In genomic region chr11:17408026-17408425, GRCh38 we compare ENCODE assay signal across 22 cellular contexts. TPM values are rescaled to one million over a fixed set of nuclear protein-coding genes. Genes with fewer than 3 reads are reported as not detected.
"Had no signal": no experiment of that assay in that cellular context is flagged by ENCODE, and none has a peak within 500 bp of the region (broad histone marks: within the 10 kb centered on the region; RNA-seq: fewer than 3 reads in every experiment).

No MANE protein-coding gene starts in this region.

- FAIRE-seq: HTR-8/SVneo, K562 had no signal

- H3K4me2 ChIP-seq: KMS-11, SK-N-SH had no signal

- DNase-seq: Kasumi-1, MM.1S, NCI-H1436, NCI-H2081 treated with DMSO at 0.1 percent for 48 hours, NCI-H2171, NCI-H226, NCI-H446, NCI-H510A, NCI-H524 treated with DMSO at 0.1 percent for 48 hours, NCI-H69, PC-3, SHP77, SK-N-SH, SW 1271 had no signal

- H3K9ac ChIP-seq: KMS-11, SK-N-SH had no signal

- ATAC-seq: Panc1, PC-3 had no signal

- H3K4me3 ChIP-seq: K562 had no signal

- H3K27ac ChIP-seq: HL-60, KMS-11, RWPE1 had no signal

- H3K9me3 ChIP-seq: SK-N-SH had no signal

RNA-seq across cellular contexts. Expression of gene KCNJ11, which starts 19.6 kb away (rescaled TPM):
- total RNA-seq: M059J, SK-MEL-5 had no signal
